Comparison of ENCODE assay signal across 10 cellular contexts in genomic region chr7:79806161-79806734, GRCh38.
DNase-seq lines count a peak whose midpoint lies in the region; ATAC-seq, FAIRE-seq and TF ChIP-seq lines count a peak whose summit lies in the region.
"Had no signal": no experiment of that assay in that cellular context is flagged by ENCODE, and none has a peak within 500 bp of the region (broad histone marks: within the 10 kb centered on the region; RNA-seq: fewer than 3 reads in every experiment).

No MANE protein-coding gene starts in this region.

- ATAC-seq in sciatic nerve: no peak

- no peak overlapping the region for H3K4me3 ChIP-seq in WI38 (ENCODE audit: low read depth, low read length)

- H3K36me3 Mint-ChIP-seq in HFFc6 (ENCODE audit: low read depth): peaks cover 21% of the 10 kb centered on the region

- no peaks in the 10 kb centered on the region; the same call in 1 of the 2 replicates for H3K27me3 Mint-ChIP-seq in HFFc6 (ENCODE audit: insufficient read depth)

- H3K9me3 Mint-ChIP-seq in HFFc6: peaks cover 9% of the 10 kb centered on the region

- DNase-seq in Ammon's horn (ENCODE audit: low spot score) (peak; percentile 8), HFFc6 (peak; percentile 32), kidney tubule cell (ENCODE audit: low spot score) (no peak), HuH-7 (ENCODE audit: low spot score) (no peak), sciatic nerve (ENCODE audit: low spot score) (no peak)
- no peak for DNase-seq in activated naive CD4-positive, alpha-beta T cell treated with anti-CD3 and anti-CD28 coated beads, Interleukin-2, amount 50 U/mL, for 16 hours
- DNase-seq: activated T-cell treated with anti-CD3 and anti-CD28 coated beads, Interleukin-2, amount 50 U/mL, for 48 hours; NCI-H1930 had no signal

- intact Hi-C loops in sciatic nerve (cut with DNase I): no loop called here

- peak; percentile 96 for FAIRE-seq in islet of Langerhans (lab: Jason Lieb, UNC)

- TF ChIP-seq CTCF in HFFc6 (IDR thresholded peaks at IDR 0.05): peak; percentile 80
- TF ChIP-seq CTCF in WI38 (IDR thresholded peaks at IDR 0.05; ENCODE audit: low read depth, low read length): peak; percentile 25; the same call in 1 of the 2 replicates

- H3K4me1 Mint-ChIP-seq in HFFc6 (ENCODE audit: low read depth): peaks cover 37% of the 10 kb centered on the region

- no peak overlapping the region for H3K4me3 Mint-ChIP-seq in HFFc6

- H3K27ac Mint-ChIP-seq in HFFc6: no peak overlapping the region

Comparison
In these comparisons a context has a peak if more than half of its experiments do, and no peak if none do; other contexts are left out.
1. DNase-seq: peak in Ammon's horn (single experiment) and HFFc6 (single experiment); none in kidney tubule cell (single experiment), HuH-7 (single experiment), activated naive CD4-positive, alpha-beta T cell treated with anti-CD3 and anti-CD28 coated beads, Interleukin-2, amount 50 U/mL, for 16 hours (single experiment) and sciatic nerve (single experiment).